Comparison of ENCODE assay signal across 1 cellular context in the genomic region with DNA sequence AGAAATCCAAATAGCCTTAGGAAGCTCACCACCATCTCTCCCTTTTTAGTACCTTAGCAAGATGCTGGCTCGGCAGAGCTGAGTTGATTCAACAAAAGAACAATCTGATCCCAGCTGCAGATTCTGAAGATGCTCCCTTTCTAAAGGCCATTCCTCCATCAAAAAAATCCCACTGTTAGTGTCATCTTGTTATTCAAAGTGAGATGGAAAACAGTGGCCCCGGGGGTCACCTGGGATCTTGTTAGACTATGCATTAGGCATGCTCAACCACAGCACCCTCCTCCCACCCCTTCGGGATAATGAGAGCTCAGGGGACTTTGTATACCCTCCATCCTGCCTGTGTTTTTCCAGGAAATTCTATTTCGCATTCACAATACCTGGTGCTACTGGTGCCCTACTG.
TF ChIP-seq lines count a peak whose summit lies in the region.

No MANE protein-coding gene starts in this region.

TF ChIP-seq in A549, 52 proteins besides CTCF, POLR2A, EP300 and RAD21 (continued from another document):
- TF ChIP-seq, protein P1, sequence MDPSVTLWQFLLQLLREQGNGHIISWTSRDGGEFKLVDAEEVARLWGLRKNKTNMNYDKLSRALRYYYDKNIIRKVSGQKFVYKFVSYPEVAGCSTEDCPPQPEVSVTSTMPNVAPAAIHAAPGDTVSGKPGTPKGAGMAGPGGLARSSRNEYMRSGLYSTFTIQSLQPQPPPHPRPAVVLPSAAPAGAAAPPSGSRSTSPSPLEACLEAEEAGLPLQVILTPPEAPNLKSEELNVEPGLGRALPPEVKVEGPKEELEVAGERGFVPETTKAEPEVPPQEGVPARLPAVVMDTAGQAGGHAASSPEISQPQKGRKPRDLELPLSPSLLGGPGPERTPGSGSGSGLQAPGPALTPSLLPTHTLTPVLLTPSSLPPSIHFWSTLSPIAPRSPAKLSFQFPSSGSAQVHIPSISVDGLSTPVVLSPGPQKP (IDR thresholded peaks at IDR 0.05; ENCODE audit: low read depth, low read length) = no peak
- TF ChIP-seq ESRRA (IDR thresholded peaks at IDR 0.05; ENCODE audit: borderline replicate concordance, low read length) = no peak
- TF ChIP-seq TFCP2L1 (CRISPR knock-in tag; IDR thresholded peaks at IDR 0.05) = no peak
- no peak for TF ChIP-seq JUNB (IDR thresholded peaks at IDR 0.05)
- no peak for TF ChIP-seq ZFP36 (IDR thresholded peaks at IDR 0.05; ENCODE audit: borderline replicate concordance, partially characterized antibody)
- no peak for TF ChIP-seq HDAC2 (IDR thresholded peaks at IDR 0.05)
- TF ChIP-seq MAFK (IDR thresholded peaks at IDR 0.05; ENCODE audit: partially characterized antibody) = no peak
- TF ChIP-seq MYC (IDR thresholded peaks at IDR 0.05; ENCODE audit: borderline replicate concordance, low read length) = no peak
- TF ChIP-seq RARB (CRISPR knock-in tag; IDR thresholded peaks at IDR 0.05) = no peak
- no peak for TF ChIP-seq JUN (IDR thresholded peaks at IDR 0.05)
- TF ChIP-seq, protein P2, sequence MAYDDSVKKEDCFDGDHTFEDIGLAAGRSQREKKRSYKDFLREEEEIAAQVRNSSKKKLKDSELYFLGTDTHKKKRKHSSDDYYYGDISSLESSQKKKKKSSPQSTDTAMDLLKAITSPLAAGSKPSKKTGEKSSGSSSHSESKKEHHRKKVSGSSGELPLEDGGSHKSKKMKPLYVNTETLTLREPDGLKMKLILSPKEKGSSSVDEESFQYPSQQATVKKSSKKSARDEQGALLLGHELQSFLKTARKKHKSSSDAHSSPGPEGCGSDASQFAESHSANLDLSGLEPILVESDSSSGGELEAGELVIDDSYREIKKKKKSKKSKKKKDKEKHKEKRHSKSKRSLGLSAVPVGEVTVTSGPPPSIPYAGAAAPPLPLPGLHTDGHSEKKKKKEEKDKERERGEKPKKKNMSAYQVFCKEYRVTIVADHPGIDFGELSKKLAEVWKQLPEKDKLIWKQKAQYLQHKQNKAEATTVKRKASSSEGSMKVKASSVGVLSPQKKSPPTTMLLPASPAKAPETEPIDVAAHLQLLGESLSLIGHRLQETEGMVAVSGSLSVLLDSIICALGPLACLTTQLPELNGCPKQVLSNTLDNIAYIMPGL (CRISPR knock-in tag; IDR thresholded peaks at IDR 0.05; ENCODE audit: borderline replicate concordance) = no peak
- no peak for TF ChIP-seq BHLHE40 (IDR thresholded peaks at IDR 0.05; ENCODE audit: low read depth, low read length)
- TF ChIP-seq KDM5A (IDR thresholded peaks at IDR 0.05) = no peak
- TF ChIP-seq EHMT2 (IDR thresholded peaks at IDR 0.05; ENCODE audit: low read depth) = no peak
- TF ChIP-seq TP53 (CRISPR knock-in tag; IDR thresholded peaks at IDR 0.05) = no peak
